ENCODE assay signal across 1 cellular context in the genomic region with DNA sequence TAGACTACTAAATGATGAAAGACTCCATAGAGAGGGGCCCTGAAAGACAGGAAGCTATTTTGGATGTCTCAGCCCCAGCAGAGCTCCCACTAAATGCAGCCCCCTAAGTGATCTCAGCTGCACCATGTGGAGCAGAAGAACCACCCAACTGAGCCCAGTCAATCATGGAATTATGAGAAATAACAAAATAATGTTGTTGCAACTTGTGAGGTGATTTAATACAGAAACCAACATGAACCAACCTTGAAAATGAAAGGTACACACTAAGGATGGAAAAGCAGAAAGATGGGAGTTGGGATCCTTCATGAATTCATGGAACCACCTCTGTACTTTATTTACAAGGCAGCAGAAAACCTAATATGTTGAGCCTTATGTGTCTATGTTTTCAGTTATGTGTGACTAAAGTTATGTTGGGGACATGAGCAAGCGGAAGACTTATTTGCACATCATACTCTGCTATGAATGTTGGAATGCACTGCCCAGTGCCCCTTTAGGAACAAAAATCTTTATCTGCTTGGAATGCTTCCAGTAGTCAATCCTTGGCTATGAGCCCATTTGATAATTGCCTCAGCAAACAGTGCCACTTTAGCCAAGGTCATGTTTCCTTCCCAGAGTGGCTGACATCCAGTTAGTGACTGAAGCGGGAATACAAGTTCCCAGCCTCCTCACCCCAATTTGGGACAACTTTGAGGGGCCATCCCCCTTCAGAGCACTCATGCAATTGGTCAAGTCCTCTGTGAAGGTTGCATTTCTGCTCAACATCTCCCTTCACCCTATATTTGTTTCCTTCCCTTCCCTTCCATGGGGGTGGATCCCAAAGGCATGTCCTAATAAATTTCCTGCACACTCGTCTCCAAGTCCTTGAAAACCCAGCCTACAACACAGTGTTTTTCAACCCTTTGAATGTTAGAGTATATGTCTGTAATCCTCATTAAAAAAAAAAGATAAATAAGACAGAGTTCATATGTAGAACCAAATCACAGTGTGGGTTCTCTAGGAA.
TF ChIP-seq lines count a peak whose summit lies in the region.

No MANE protein-coding gene starts in this region.

TF ChIP-seq in HepG2, 621 proteins besides CTCF, POLR2A, EP300 and RAD21 (continued from another document and continues in another):
- TF ChIP-seq ZNF207 (IDR thresholded peaks at IDR 0.05; ENCODE audit: borderline replicate concordance) (no peak), KDM1A (CRISPR knock-in tag; IDR thresholded peaks at IDR 0.05) (peak; percentile 22; the same call in 1 of the 2 replicates), EZH2 (conservative IDR thresholded peaks at IDR 0.05; ENCODE audit: low read depth, low read length) (no peak), ZNF296 (CRISPR knock-in tag; conservative IDR thresholded peaks at IDR 0.05) (no peak), TAF1 (CRISPR knock-in tag; IDR thresholded peaks at IDR 0.05) (peak; percentile 51; the same call in 1 of the 2 replicates), RFX3 (CRISPR knock-in tag; IDR thresholded peaks at IDR 0.05) (peak; percentile 32; the same call in 1 of the 2 replicates), HES4 (CRISPR knock-in tag; IDR thresholded peaks at IDR 0.05; ENCODE audit: borderline replicate concordance) (no peak), SKIL (CRISPR knock-in tag; IDR thresholded peaks at IDR 0.05; ENCODE audit: borderline replicate concordance) (peak; percentile 76), ZGPAT (CRISPR knock-in tag; IDR thresholded peaks at IDR 0.05) (peak; percentile 99), PPARG (CRISPR knock-in tag; conservative IDR thresholded peaks at IDR 0.05) (peak; percentile 92), BRCA1 (CRISPR knock-in tag; IDR thresholded peaks at IDR 0.05) (no peak), AHR (CRISPR knock-in tag; IDR thresholded peaks at IDR 0.05) (no peak; the same call in 1 of the 2 replicates), MAFF (IDR thresholded peaks at IDR 0.05; ENCODE audit: low read depth, low read length) (no peak), SATB2 (CRISPR knock-in tag; IDR thresholded peaks at IDR 0.05) (peak; percentile 13; the same call in 1 of the 2 replicates), AGO1 (IDR thresholded peaks at IDR 0.05; ENCODE audit: low read depth, low read length, poor library complexity, severe bottlenecking) (no peak), HCFC1 (IDR thresholded peaks at IDR 0.05; ENCODE audit: low read depth, low read length) (no peak), GATA4 (IDR thresholded peaks at IDR 0.05; ENCODE audit: borderline replicate concordance, low read depth) (peak; percentile 92; the same call in 1 of the 2 replicates), TAF15 (IDR thresholded peaks at IDR 0.05; ENCODE audit: low read depth, low read length, poor library complexity, severe bottlenecking) (no peak), ZNF101 (CRISPR knock-in tag; IDR thresholded peaks at IDR 0.05; ENCODE audit: borderline replicate concordance, low read depth) (no peak), MAFG (CRISPR knock-in tag; IDR thresholded peaks at IDR 0.05) (no peak), TERF1 (CRISPR knock-in tag; IDR thresholded peaks at IDR 0.05) (0 out of 2 replicates have a peak, but pooled peaks have one; percentile 55), SCMH1 (CRISPR knock-in tag; IDR thresholded peaks at IDR 0.05; ENCODE audit: borderline replicate concordance) (no peak), ZNF225 (CRISPR knock-in tag; IDR thresholded peaks at IDR 0.05) (no peak), ZIK1 (CRISPR knock-in tag; IDR thresholded peaks at IDR 0.05; ENCODE audit: borderline replicate concordance, low read depth) (no peak), ZNF792 (CRISPR knock-in tag; IDR thresholded peaks at IDR 0.05) (0 out of 2 replicates have a peak, but pooled peaks have one; percentile 20), YY1 (IDR thresholded peaks at IDR 0.05; ENCODE audit: insufficient read depth, insufficient replicate concordance, low read depth, low read length) (no peak), ZSCAN21 (CRISPR knock-in tag; IDR thresholded peaks at IDR 0.05; ENCODE audit: borderline replicate concordance) (peak; percentile 25; the same call in 1 of the 2 replicates), ZNF782 (CRISPR knock-in tag; IDR thresholded peaks at IDR 0.05; ENCODE audit: borderline replicate concordance) (0 out of 2 replicates have a peak, but pooled peaks have one; percentile 63), PAXIP1 (CRISPR knock-in tag; conservative IDR thresholded peaks at IDR 0.05) (peak; percentile 96), ZNF747 (CRISPR knock-in tag; IDR thresholded peaks at IDR 0.05; ENCODE audit: borderline replicate concordance) (peak; percentile 2; the same call in 1 of the 2 replicates), MATR3 (CRISPR knock-in tag; IDR thresholded peaks at IDR 0.05) (no peak), NONO (IDR thresholded peaks at IDR 0.05) (no peak), NONO (CRISPR knock-in tag; conservative IDR thresholded peaks at IDR 0.05) (no peak), MXD4 (CRISPR knock-in tag; IDR thresholded peaks at IDR 0.05) (no peak), NR1H2 (CRISPR knock-in tag; IDR thresholded peaks at IDR 0.05; ENCODE audit: borderline replicate concordance, low read depth) (no peak), ZSCAN12 (CRISPR knock-in tag; IDR thresholded peaks at IDR 0.05) (no peak), ZNF329 (CRISPR knock-in tag; IDR thresholded peaks at IDR 0.05; ENCODE audit: low read depth) (no peak), SIX1 (CRISPR knock-in tag; IDR thresholded peaks at IDR 0.05; ENCODE audit: borderline replicate concordance) (peak; percentile 81; the same call in 1 of the 2 replicates), GABPB1 (CRISPR knock-in tag; IDR thresholded peaks at IDR 0.05) (peak; percentile 46; the same call in 1 of the 2 replicates), ZNF280D (CRISPR knock-in tag; IDR thresholded peaks at IDR 0.05) (peak; percentile 100), ZMYM3 (CRISPR knock-in tag; IDR thresholded peaks at IDR 0.05) (peak; percentile 90), DR1 (CRISPR knock-in tag; IDR thresholded peaks at IDR 0.05) (no peak)
- TF ChIP-seq, protein P1, sequence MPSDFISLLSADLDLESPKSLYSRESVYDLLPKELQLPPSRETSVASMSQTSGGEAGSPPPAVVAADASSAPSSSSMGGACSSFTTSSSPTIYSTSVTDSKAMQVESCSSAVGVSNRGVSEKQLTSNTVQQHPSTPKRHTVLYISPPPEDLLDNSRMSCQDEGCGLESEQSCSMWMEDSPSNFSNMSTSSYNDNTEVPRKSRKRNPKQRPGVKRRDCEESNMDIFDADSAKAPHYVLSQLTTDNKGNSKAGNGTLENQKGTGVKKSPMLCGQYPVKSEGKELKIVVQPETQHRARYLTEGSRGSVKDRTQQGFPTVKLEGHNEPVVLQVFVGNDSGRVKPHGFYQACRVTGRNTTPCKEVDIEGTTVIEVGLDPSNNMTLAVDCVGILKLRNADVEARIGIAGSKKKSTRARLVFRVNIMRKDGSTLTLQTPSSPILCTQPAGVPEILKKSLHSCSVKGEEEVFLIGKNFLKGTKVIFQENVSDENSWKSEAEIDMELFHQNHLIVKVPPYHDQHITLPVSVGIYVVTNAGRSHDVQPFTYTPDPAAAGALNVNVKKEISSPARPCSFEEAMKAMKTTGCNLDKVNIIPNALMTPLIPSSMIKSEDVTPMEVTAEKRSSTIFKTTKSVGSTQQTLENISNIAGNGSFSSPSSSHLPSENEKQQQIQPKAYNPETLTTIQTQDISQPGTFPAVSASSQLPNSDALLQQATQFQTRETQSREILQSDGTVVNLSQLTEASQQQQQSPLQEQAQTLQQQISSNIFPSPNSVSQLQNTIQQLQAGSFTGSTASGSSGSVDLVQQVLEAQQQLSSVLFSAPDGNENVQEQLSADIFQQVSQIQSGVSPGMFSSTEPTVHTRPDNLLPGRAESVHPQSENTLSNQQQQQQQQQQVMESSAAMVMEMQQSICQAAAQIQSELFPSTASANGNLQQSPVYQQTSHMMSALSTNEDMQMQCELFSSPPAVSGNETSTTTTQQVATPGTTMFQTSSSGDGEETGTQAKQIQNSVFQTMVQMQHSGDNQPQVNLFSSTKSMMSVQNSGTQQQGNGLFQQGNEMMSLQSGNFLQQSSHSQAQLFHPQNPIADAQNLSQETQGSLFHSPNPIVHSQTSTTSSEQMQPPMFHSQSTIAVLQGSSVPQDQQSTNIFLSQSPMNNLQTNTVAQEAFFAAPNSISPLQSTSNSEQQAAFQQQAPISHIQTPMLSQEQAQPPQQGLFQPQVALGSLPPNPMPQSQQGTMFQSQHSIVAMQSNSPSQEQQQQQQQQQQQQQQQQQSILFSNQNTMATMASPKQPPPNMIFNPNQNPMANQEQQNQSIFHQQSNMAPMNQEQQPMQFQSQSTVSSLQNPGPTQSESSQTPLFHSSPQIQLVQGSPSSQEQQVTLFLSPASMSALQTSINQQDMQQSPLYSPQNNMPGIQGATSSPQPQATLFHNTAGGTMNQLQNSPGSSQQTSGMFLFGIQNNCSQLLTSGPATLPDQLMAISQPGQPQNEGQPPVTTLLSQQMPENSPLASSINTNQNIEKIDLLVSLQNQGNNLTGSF (CRISPR knock-in tag; IDR thresholded peaks at IDR 0.05), result no peak
- TF ChIP-seq, protein P2, sequence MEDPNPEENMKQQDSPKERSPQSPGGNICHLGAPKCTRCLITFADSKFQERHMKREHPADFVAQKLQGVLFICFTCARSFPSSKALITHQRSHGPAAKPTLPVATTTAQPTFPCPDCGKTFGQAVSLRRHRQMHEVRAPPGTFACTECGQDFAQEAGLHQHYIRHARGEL (CRISPR knock-in tag; IDR thresholded peaks at IDR 0.05), result 0 out of 2 replicates have a peak, but pooled peaks have one; percentile 30
